8 cellular contexts compared by ENCODE assay signal in genomic region chr12:70590051-70590450, GRCh38. TPM values are rescaled to one million over a fixed set of nuclear protein-coding genes. Genes with fewer than 3 reads are reported as not detected.
DNase-seq lines count a peak whose midpoint lies in the region; ATAC-seq and TF ChIP-seq lines count a peak whose summit lies in the region.

No MANE protein-coding gene starts in this region.

- H3K4me1 Mint-ChIP-seq in activated CD4-positive, alpha-beta T cell treated with anti-CD3 and anti-CD28 coated beads for 36 hours: no peaks in the 10 kb centered on the region

- H3K36me3 ChIP-seq in lung (ENCODE audit: control insufficient read depth in 2 of 2, insufficient read depth in 2 of 2, low read length in 2 of 2): peaks cover 0 to 1% of the 10 kb centered on the region in 2 donors

- peaks cover 0 to 1% of the 10 kb centered on the region in 2 donors for H3K4me1 ChIP-seq in lung (ENCODE audit: control insufficient read depth in 2 of 2, insufficient read depth in 2 of 2, low read length in 2 of 2)

- no peaks in the 10 kb centered on the region for H3K9me3 Mint-ChIP-seq in activated CD4-positive, alpha-beta T cell treated with anti-CD3 and anti-CD28 coated beads for 36 hours (ENCODE audit: low read depth)

- intact Hi-C loops in activated CD4-positive, alpha-beta T cell treated with anti-CD3 and anti-CD28 coated beads for 36 hours (cut with DNase I, micrococcal nuclease): loop anchor here (1.0 to 2.0 kb wide), 3 partner anchors 130 to 141 kb away; no protein-coding TSS in a partner anchor

- no peak overlapping the region for H3K27ac ChIP-seq in lung (ENCODE audit: low read depth in 1 of 2, low read length in 1 of 2)

- H3K9me3 ChIP-seq in lung (ENCODE audit: control insufficient read depth in 2 of 2, insufficient read depth in 1 of 2, low read length in 1 of 2): peaks cover 0 to under 1% of the 10 kb centered on the region in 2 donors

- H3K36me3 Mint-ChIP-seq in activated CD4-positive, alpha-beta T cell treated with anti-CD3 and anti-CD28 coated beads for 36 hours (ENCODE audit: low read depth): no peaks in the 10 kb centered on the region

- DNase-seq in ACHN (peak; percentile 70), NCI-H2107 (lab: John Stamatoyannopoulos, UW) (peak; percentile 3), dermis blood vessel endothelial cell (peak; percentile 93), lung (ENCODE audit: low spot score) (peak; percentile 66)
- peak; percentile 80 for DNase-seq in activated CD4-positive, alpha-beta T cell treated with anti-CD3 and anti-CD28 coated beads for 36 hours
- peak; percentile 19 for DNase-seq in stimulated activated CD8-positive, alpha-beta memory T cell treated with anti-CD3 and anti-CD28 coated beads, Interleukin-15, amount 100 ng/mL, for 1 hour (ENCODE audit: low read depth)

- CTCF ChIA-PET in activated CD4-positive, alpha-beta T cell treated with anti-CD3 and anti-CD28 coated beads for 36 hours (lab: Charles Lee): interaction anchor here (0.6 to 1.3 kb wide), 6 partner anchors 10 to 686 kb away, joined by 3 to 6 read pairs (median 4); no protein-coding TSS in a partner anchor

- in situ Hi-C loops in ACHN (cut with HindIII; ENCODE audit: low pct_ligation_motif_present, low pct_unique_long_range_greater_than_20kb, low sequenced_read_pairs): no loop called here

- no peak overlapping the region for H3K4me3 Mint-ChIP-seq in activated CD4-positive, alpha-beta T cell treated with anti-CD3 and anti-CD28 coated beads for 36 hours

- H3K27me3 Mint-ChIP-seq in activated CD4-positive, alpha-beta T cell treated with anti-CD3 and anti-CD28 coated beads for 36 hours: peaks cover 22% of the 10 kb centered on the region

- ATAC-seq in GM18508 (IDR thresholded peaks at IDR 0.05; ENCODE audit: insufficient read depth, unreplicated experiment) (peak; percentile 85), HG03045 (IDR thresholded peaks at IDR 0.05; ENCODE audit: unreplicated experiment) (peak; percentile 81), lung (ENCODE audit: insufficient read depth, low FRiP score) (peak; percentile 83)
- peak; percentile 74 for ATAC-seq in activated CD4-positive, alpha-beta T cell treated with anti-CD3 and anti-CD28 coated beads for 36 hours

- no peak overlapping the region for H3K4me3 ChIP-seq in lung

- WGBS in lung, 2 donors: 29 to 31% methylated on average over 6 of the region's 6 CpGs

- peak; percentile 70 for TF ChIP-seq CTCF in lung (IDR thresholded peaks at IDR 0.05; ENCODE audit: control extremely low read depth, extremely low read depth)

- H3K27me3 ChIP-seq in lung (ENCODE audit: control insufficient read depth, insufficient read depth): no peaks in the 10 kb centered on the region

- POLR2A ChIA-PET in activated CD4-positive, alpha-beta T cell treated with anti-CD3 and anti-CD28 coated beads for 36 hours (lab: Charles Lee): no interaction called here

- H3K27ac Mint-ChIP-seq in activated CD4-positive, alpha-beta T cell treated with anti-CD3 and anti-CD28 coated beads for 36 hours: no peak overlapping the region

RNA-seq across cellular contexts. Expression of gene PTPRB, which starts 47.2 kb away (rescaled TPM):
- total RNA-seq in activated CD4-positive, alpha-beta T cell treated with anti-CD3 and anti-CD28 coated beads for 36 hours: not detected
- total RNA-seq in dermis blood vessel endothelial cell: 135 and 169 TPM in 2 replicates
- 10 to 100 TPM; 71.2 to 93.6 TPM for total RNA-seq in lung
- 10 to 100 TPM; 15.5 to 24.5 TPM for polyA plus RNA-seq in lung

Comparison
In these comparisons a context has a peak if more than half of its experiments do, and no peak if none do; other contexts are left out.
1. DNase-seq: peak in every context shown above with its lines; median percentile 93 in dermis blood vessel endothelial cell; 80 in activated CD4-positive, alpha-beta T cell treated with anti-CD3 and anti-CD28 coated beads for 36 hours; 70 in ACHN; 66 in lung; 19 in stimulated activated CD8-positive, alpha-beta memory T cell treated with anti-CD3 and anti-CD28 coated beads, Interleukin-15, amount 100 ng/mL, for 1 hour; 3 in NCI-H2107.
2. RNA of gene PTPRB, which starts 47.2 kb away (total RNA-seq): 135 to 169 TPM in dermis blood vessel endothelial cell and 71.2 to 93.6 TPM in lung; not detected in activated CD4-positive, alpha-beta T cell treated with anti-CD3 and anti-CD28 coated beads for 36 hours; every median in the first group is over 10 times any median in the second.
3. Peak in every context shown above with its lines, with median percentiles within 50 percentile points of each other: ATAC-seq.